Comparison of ENCODE assay signal across 15 cellular contexts in genomic region chr1:214753236-214753852, GRCh38.
A peak's percentile ranks its signal among the peaks of the same experiment; 100 is the strongest.
DNase-seq lines count a peak whose midpoint lies in the region; ATAC-seq lines count a peak whose summit lies in the region.
"Had no signal": no experiment of that assay in that cellular context is flagged by ENCODE, and none has a peak within 500 bp of the region (broad histone marks: within the 10 kb centered on the region; RNA-seq: fewer than 3 reads in every experiment).

No MANE protein-coding gene starts in this region.

- H3K36me3 ChIP-seq in neuronal stem cell (replicated peaks in 1 of 2; ENCODE audit: control insufficient read depth in 2 of 2, insufficient read depth in 2 of 2, low read length in 2 of 2), result no peaks in the 10 kb centered on the region
- H3K36me3 ChIP-seq: BLaER1 treated with 17β-estradiol and CSF1 and Interleukin-3, amounts not matched to agents 10 nM and 100 nM had no signal

- H3K23ac ChIP-seq in neuronal stem cell (ENCODE audit: low read depth, low read length, poor library complexity), result no peak overlapping the region

- H2BK120ac ChIP-seq in neuronal stem cell (ENCODE audit: low read depth, low read length), result no peak overlapping the region

- peak overlapping the region; percentile 66 for H3K4ac ChIP-seq in neuronal stem cell (ENCODE audit: low read length)

- H3K79me1 ChIP-seq in neuronal stem cell (ENCODE audit: low read depth, low read length), result no peaks in the 10 kb centered on the region

- DNase-seq in NCI-H146 (lab: John Stamatoyannopoulos, UW) (peak; percentile 13), NCI-H146 treated with DMSO at 0.1 percent for 48 hours (lab: John Stamatoyannopoulos, UW; ENCODE audit: unreplicated experiment) (no peak), dermis blood vessel endothelial cell (peak; percentile 0), neuronal stem cell (ENCODE audit: low spot score) (no peak), NCI-H187 treated with DMSO at 0.1 percent for 48 hours (lab: John Stamatoyannopoulos, UW) (no peak), GF-D8 (lab: John Stamatoyannopoulos, UW) (no peak)
- DNase-seq: AML-193; CD4-positive, CD25-positive, alpha-beta regulatory T cell; DMS53; GM23248; H7 had no signal

- H3K18ac ChIP-seq in neuronal stem cell (ENCODE audit: low read length), result peak overlapping the region; percentile 38

- H2AK5ac ChIP-seq in neuronal stem cell (ENCODE audit: low read depth, low read length), result no peak overlapping the region

- H3K27ac ChIP-seq in neuronal stem cell (replicated peaks; ENCODE audit: low read length), result no peak overlapping the region
- H3K27ac ChIP-seq: 22Rv1; BLaER1 treated with 17β-estradiol and CSF1 and Interleukin-3, amounts not matched to agents 10 nM and 100 nM; GM23248 had no signal

- H3K4me3 ChIP-seq in neuronal stem cell (ENCODE audit: low read length in 2 of 2), result no peak overlapping the region
- H3K4me3 ChIP-seq: BLaER1 treated with 17β-estradiol and CSF1 and Interleukin-3, amounts not matched to agents 10 nM and 100 nM; GM12878; GM23248 had no signal

- no peak overlapping the region for H2BK12ac ChIP-seq in neuronal stem cell (ENCODE audit: low read length)

- no peak overlapping the region for H2AFZ ChIP-seq in neuronal stem cell (ENCODE audit: low read length)
- H2AFZ ChIP-seq: GM23248 had no signal

- H3K9ac ChIP-seq in neuronal stem cell (ENCODE audit: low read depth, low read length, poor library complexity), result no peak overlapping the region
- H3K9ac ChIP-seq: BLaER1 treated with 17β-estradiol and CSF1 and Interleukin-3, amounts not matched to agents 10 nM and 100 nM; GM23248 had no signal

- H2BK5ac ChIP-seq in neuronal stem cell (ENCODE audit: low read length), result no peak overlapping the region

- no CpG with 5 or more reads among the region's 26 CpGs for WGBS in neuronal stem cell (ENCODE audit: extremely low coverage in 2 of 2, insufficient read length in 2 of 2, insufficient replicate concordance in 1 of 2), 2 donors

- ATAC-seq in HG03025 (IDR thresholded peaks at IDR 0.05; ENCODE audit: low FRiP score, unreplicated experiment), result no peak
- ATAC-seq: GM12878 had no signal

- H4K8ac ChIP-seq in neuronal stem cell (ENCODE audit: low read depth, low read length), result no peak overlapping the region

- H3K14ac ChIP-seq in neuronal stem cell (ENCODE audit: low read length), result peak overlapping the region; percentile 31

- H2BK15ac ChIP-seq in neuronal stem cell (ENCODE audit: low read length), result no peak overlapping the region

- no peaks in the 10 kb centered on the region for H3K4me1 ChIP-seq in neuronal stem cell (ENCODE audit: control insufficient read depth in 2 of 2, insufficient read depth in 1 of 2, low read depth in 1 of 2, low read length in 2 of 2)
- H3K4me1 ChIP-seq: BLaER1 treated with 17β-estradiol and CSF1 and Interleukin-3, amounts not matched to agents 10 nM and 100 nM had no signal

- no peaks in the 10 kb centered on the region for H3K9me3 ChIP-seq in neuronal stem cell (replicated peaks in 1 of 2; ENCODE audit: control insufficient read depth in 2 of 2, insufficient read depth in 1 of 2, low read depth in 1 of 2, low read length in 2 of 2)

- H3K4me2 ChIP-seq in neuronal stem cell (ENCODE audit: insufficient read depth, low read length, poor library complexity, severe bottlenecking), result no peak overlapping the region
- H3K4me2 ChIP-seq: BLaER1 treated with 17β-estradiol and CSF1 and Interleukin-3, amounts not matched to agents 10 nM and 100 nM had no signal

- H3K27me3 ChIP-seq in neuronal stem cell (ENCODE audit: control insufficient read depth in 3 of 3, insufficient read depth in 3 of 3, low read depth in 1 of 3, low read length in 3 of 3), result no peaks in the 10 kb centered on the region
- H3K27me3 ChIP-seq: BLaER1 treated with 17β-estradiol and CSF1 and Interleukin-3, amounts not matched to agents 10 nM and 100 nM had no signal

- H4K91ac ChIP-seq in neuronal stem cell (ENCODE audit: low read depth, low read length, poor library complexity), result no peak overlapping the region

Comparison
In these comparisons a context has a peak if more than half of its experiments do, and no peak if none do; other contexts are left out.
1. DNase-seq: peak in NCI-H146 (single experiment) and dermis blood vessel endothelial cell (single experiment); none in NCI-H146 treated with DMSO at 0.1 percent for 48 hours (single experiment), neuronal stem cell (single experiment), NCI-H187 treated with DMSO at 0.1 percent for 48 hours (single experiment) and GF-D8 (single experiment).